In the genomic region with DNA sequence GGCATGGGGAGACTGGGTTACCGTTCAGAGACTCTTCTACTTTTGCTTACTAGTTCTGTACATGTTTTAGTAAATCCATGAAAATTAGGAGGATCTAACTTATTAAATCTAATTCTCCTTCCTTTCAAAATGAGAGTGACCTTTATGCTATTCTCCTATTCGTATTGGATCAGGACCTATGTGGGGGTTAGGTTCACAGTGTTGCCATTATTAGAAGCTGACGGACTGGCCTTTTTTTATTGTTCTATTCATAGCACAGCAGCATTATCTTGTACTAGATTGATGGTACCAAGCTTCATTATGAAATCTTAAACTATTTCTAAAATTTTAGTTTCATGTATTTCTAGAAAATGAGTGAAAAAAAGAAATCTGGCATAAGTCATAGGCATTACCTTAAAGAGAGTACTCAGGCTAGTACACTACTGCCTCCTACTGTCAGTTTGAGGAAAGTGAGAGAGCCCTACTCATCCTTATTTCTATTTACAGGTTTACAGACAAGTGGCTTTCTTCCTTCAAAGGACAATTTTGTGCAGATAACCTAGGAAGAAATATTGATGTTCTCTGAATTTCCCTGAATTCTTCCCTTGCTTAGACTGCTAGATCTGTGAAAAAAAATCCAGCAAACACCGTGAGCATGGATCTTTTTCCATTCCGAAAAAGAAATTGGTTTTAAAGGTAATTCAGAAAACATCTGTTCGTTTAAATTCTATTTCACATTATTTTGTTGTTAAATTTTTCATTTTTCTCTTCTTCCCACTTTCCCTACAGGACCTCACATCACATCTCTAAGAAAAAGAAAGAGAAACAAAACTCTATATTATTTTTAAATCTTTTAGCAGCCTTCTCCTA, we compare ENCODE assay signal across 8 cellular contexts.
DNase-seq lines count a peak whose midpoint lies in the region; ATAC-seq, FAIRE-seq and TF ChIP-seq lines count a peak whose summit lies in the region.

No MANE protein-coding gene starts in this region.

- no peaks in the 10 kb centered on the region for H3K36me3 ChIP-seq in ascending aorta

- H3K4me3 ChIP-seq in AG04450 (ENCODE audit: low read depth, low read length), result no peak overlapping the region
- H3K4me3 ChIP-seq in ascending aorta, result no peak overlapping the region

- TF ChIP-seq POLR2A in GM12892 (IDR thresholded peaks at IDR 0.05; ENCODE audit: low read depth, low read length), result no peak

- POLR2A ChIA-PET in AG04450 (lab: Yijun Ruan, JAX), result no interaction called here

- no peak for FAIRE-seq in GM12892 (lab: Jason Lieb, UNC)

- H3K27me3 ChIP-seq in AG04450 (ENCODE audit: control insufficient read depth, insufficient read depth, low read length), result no peaks in the 10 kb centered on the region
- H3K27me3 ChIP-seq in ascending aorta, result no peaks in the 10 kb centered on the region

- CTCF ChIA-PET in AG04450 (lab: Charles Lee), result interaction anchor here (0.6 to 15.3 kb wide), 47 partner anchors 8 to 931 kb away, joined by 3 to 339 read pairs (median 4); no protein-coding TSS in a partner anchor

- intact Hi-C loops in ascending aorta (cut with DNase I), result no loop called here

- no peak overlapping the region for H3K27ac ChIP-seq in AG04450 (ENCODE audit: low read depth, low read length)
- H3K27ac ChIP-seq in ascending aorta, result no peak overlapping the region

- DNase-seq in AG04450 (ENCODE audit: low read depth, low spot score) (peak; percentile 43), GM12892 (ENCODE audit: insufficient read length) (peak; percentile 4), NCI-H2029 treated with DMSO at 0.1 percent for 48 hours (lab: John Stamatoyannopoulos, UW) (peak; percentile 3), ascending aorta (ENCODE audit: low spot score in 2 of 2) (no peak), hepatic stellate cell (ENCODE audit: low spot score) (peak; percentile 36), DMS79 (lab: John Stamatoyannopoulos, UW) (no peak)
- no peak for DNase-seq in stimulated activated naive CD8-positive, alpha-beta T cell treated with anti-CD3 and anti-CD28 coated beads, Interleukin-15, Interleukin-2, amounts not matched to agents 100 U/mL and 50 U/mL, for 24 hours

- H3K9me3 ChIP-seq in AG04450 (ENCODE audit: control insufficient read depth, insufficient read depth, low read length) (no peaks in the 10 kb centered on the region), ascending aorta (no peaks in the 10 kb centered on the region)

- H3K4me1 ChIP-seq in ascending aorta, result no peaks in the 10 kb centered on the region

- peak; percentile 67 for ATAC-seq in HG02763 (IDR thresholded peaks at IDR 0.05; ENCODE audit: unreplicated experiment)
- peak; percentile 49 for ATAC-seq in stimulated activated naive CD8-positive, alpha-beta T cell treated with anti-CD3 and anti-CD28 coated beads, Interleukin-15, Interleukin-2, amounts not matched to agents 100 U/mL and 50 U/mL, for 24 hours

- TF ChIP-seq CTCF in AG04450 (IDR thresholded peaks at IDR 0.05; ENCODE audit: low read depth, low read length) (peak; percentile 93), ascending aorta (IDR thresholded peaks at IDR 0.05) (peak in 2 of 3 experiments; percentile 38 to 44)

Comparison
In these comparisons a context has a peak if more than half of its experiments do, and no peak if none do; other contexts are left out.
1. DNase-seq: peak in AG04450 (single experiment), GM12892 (single experiment), NCI-H2029 treated with DMSO at 0.1 percent for 48 hours (single experiment) and hepatic stellate cell (single experiment); none in ascending aorta (0 of 2), stimulated activated naive CD8-positive, alpha-beta T cell treated with anti-CD3 and anti-CD28 coated beads, Interleukin-15, Interleukin-2, amounts not matched to agents 100 U/mL and 50 U/mL, for 24 hours (single experiment) and DMS79 (single experiment).